In the genomic region with DNA sequence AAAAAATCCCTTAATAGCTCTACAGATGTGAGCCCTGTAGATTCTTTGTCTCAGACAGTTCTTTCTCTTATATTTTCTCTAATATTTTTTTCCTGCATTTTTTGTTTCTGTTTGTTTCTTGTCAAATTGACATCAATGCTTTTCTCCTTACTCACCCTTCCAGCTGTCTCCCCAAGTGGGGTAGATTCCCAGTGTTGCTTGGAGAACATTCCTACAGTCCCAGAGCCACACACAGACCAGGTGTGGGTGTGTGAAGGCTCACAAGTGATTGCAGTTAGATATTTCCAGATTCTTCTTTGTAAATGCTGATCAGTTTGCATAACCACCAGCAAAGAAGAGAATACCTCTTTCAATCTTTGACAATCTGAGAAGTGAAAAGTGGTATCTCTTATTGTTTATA, we compare ENCODE assay signal across 17 cellular contexts. TPM values are rescaled to one million over a fixed set of nuclear protein-coding genes. Genes with fewer than 3 reads are reported as not detected.
DNase-seq lines count a peak whose midpoint lies in the region; ATAC-seq and TF ChIP-seq lines count a peak whose summit lies in the region.
"Had no signal": no experiment of that assay in that cellular context is flagged by ENCODE, and none has a peak within 500 bp of the region (broad histone marks: within the 10 kb centered on the region; RNA-seq: fewer than 3 reads in every experiment).

No MANE protein-coding gene starts in this region.

- TF ChIP-seq CTCF in 22Rv1 (IDR thresholded peaks at IDR 0.05) (no peak), HEK293 (tag by site-specific recombination; IDR thresholded peaks at IDR 0.05) (no peak), brain (conservative IDR thresholded peaks at IDR 0.05) (no peak), prostate gland (IDR thresholded peaks at IDR 0.05) (no peak), GM23338 (conservative IDR thresholded peaks at IDR 0.05; ENCODE audit: low read depth in 2 of 2) (no peak)

- no peak for ATAC-seq in GM23338
- ATAC-seq: activated CD8-positive, alpha-beta memory T cell treated with anti-CD3 and anti-CD28 coated beads, Interleukin-2, amount 10 ng/mL, durations not matched to agents 7 days and 5 days had no signal

- CTCF ChIA-PET in HEK293 (lab: Yijun Ruan, JAX) = interaction anchor here (0.6 to 8.8 kb wide), 5 partner anchors 9 to 244 kb away, joined by 3 to 110 read pairs (median 3); a partner anchor contains a TSS

- no peaks in the 10 kb centered on the region for H3K9me2 ChIP-seq in GM23338 (ENCODE audit: insufficient read depth)

- no peak overlapping the region for H3K4me2 ChIP-seq in GM23338

- H3K27ac ChIP-seq in 22Rv1 (peak overlapping the region; percentile 92), HEK293 (ENCODE audit: extremely low read depth, low read depth, low read length) (no peak overlapping the region), prostate gland (peak overlapping the region; percentile 71 to 74), GM23338 (ENCODE audit: low read depth) (no peak overlapping the region)

- H3K36me3 Mint-ChIP-seq in brain (peaks cover 4% of the 10 kb centered on the region), GM23338 (ENCODE audit: low read depth) (peaks cover 11% of the 10 kb centered on the region)

- H3K4me3 Mint-ChIP-seq in brain (peak overlapping the region in 2 of 5 experiments; percentile 14 to 43), GM23338 (no peak overlapping the region)
- H3K4me3 Mint-ChIP-seq: activated CD8-positive, alpha-beta memory T cell treated with anti-CD3 and anti-CD28 coated beads, Interleukin-2, amount 10 ng/mL, durations not matched to agents 7 days and 5 days; central memory CD8-positive, alpha-beta T cell had no signal

- no peak for TF ChIP-seq POLR2A in prostate gland (IDR thresholded peaks at IDR 0.05)

- no peaks in the 10 kb centered on the region for H3F3A ChIP-seq in GM23338 (replicated peaks; ENCODE audit: low read depth)

- H3K4me1 ChIP-seq in HEK293 (ENCODE audit: control insufficient read depth, insufficient read depth, low read length) (peaks cover 23% of the 10 kb centered on the region), prostate gland (replicated peaks) (peaks cover 21% of the 10 kb centered on the region), GM23338 (ENCODE audit: insufficient read depth) (no peaks in the 10 kb centered on the region; the same call in 1 of the 2 replicates)
- H3K4me1 ChIP-seq: HAP-1 had no signal

- POLR2A ChIA-PET in HEK293 (lab: Yijun Ruan, JAX) = interaction anchor here (0.7 to 4.1 kb wide), 3 partner anchors 8 to 14 kb away, joined by 4 to 12 read pairs (median 4); a partner anchor contains a TSS

- H3K4me1 Mint-ChIP-seq in brain (peaks cover 4% of the 10 kb centered on the region), GM23338 (no peaks in the 10 kb centered on the region; the same call in 2 of the 3 replicates)

- H3K79me2 ChIP-seq in GM23338 (replicated peaks; ENCODE audit: insufficient read depth) = peaks cover 29% of the 10 kb centered on the region

- H3K36me3 ChIP-seq in HEK293 (ENCODE audit: control insufficient read depth in 2 of 2, insufficient read depth in 1 of 2, low read length in 2 of 2) (peaks cover 0 to 21% of the 10 kb centered on the region in 2 experiments; a peak in 2 of 3 replicates), prostate gland (no peaks in the 10 kb centered on the region), GM23338 (ENCODE audit: insufficient read depth) (0 out of 2 replicates have a peak, but pooled peaks cover 7% of the 10 kb centered on the region)
- H3K36me3 ChIP-seq: HAP-1 had no signal

- H3K4me3 ChIP-seq in HEK293 (ENCODE audit: low read depth, low read length) (no peak overlapping the region), prostate gland (no peak overlapping the region), GM23338 (no peak overlapping the region)
- H3K4me3 ChIP-seq: HAP-1 had no signal

- intact Hi-C loops in prostate gland (cut with DNase I) = no loop called here

- no peaks in the 10 kb centered on the region for H3K9me3 Mint-ChIP-seq in brain
- no peaks in the 10 kb centered on the region; the same call in 1 of the 3 replicates for H3K9me3 Mint-ChIP-seq in GM23338
- H3K9me3 Mint-ChIP-seq: central memory CD8-positive, alpha-beta T cell had no signal

- DNase-seq in prostate gland (ENCODE audit: low spot score) (no peak), OCI-M2 (lab: John Stamatoyannopoulos, UW; ENCODE audit: unreplicated experiment) (no peak), GM23338 (ENCODE audit: low spot score) (no peak), GM03348 (ENCODE audit: low spot score) (no peak)
- DNase-seq in stimulated activated CD4-positive, alpha-beta T cell treated with anti-CD3 and anti-CD28 coated beads, Interleukin-15, amount 100 ng/mL, for 24 hours = no peak
- DNase-seq: activated CD4-positive, alpha-beta T cell treated with anti-CD3 and anti-CD28 coated beads for 4 hours; activated CD8-positive, alpha-beta memory T cell treated with anti-CD3 and anti-CD28 coated beads, Interleukin-2, amount 10 ng/mL, durations not matched to agents 7 days and 5 days; hippocampal formation; IMR-90; NCI-H1105; NCI-H510A; NK-92 treated with Interleukin-12 subunit alpha and Interleukin-12 subunit beta, amount 100 ng/mL, for 24 hours had no signal

- no peaks in the 10 kb centered on the region for H3K27me3 Mint-ChIP-seq in brain
- peaks cover 2% of the 10 kb centered on the region for H3K27me3 Mint-ChIP-seq in GM23338 (ENCODE audit: insufficient read depth, low read depth, poor library complexity)
- H3K27me3 Mint-ChIP-seq: activated CD8-positive, alpha-beta memory T cell treated with anti-CD3 and anti-CD28 coated beads, Interleukin-2, amount 10 ng/mL, durations not matched to agents 7 days and 5 days; central memory CD8-positive, alpha-beta T cell had no signal

- H4K20me1 ChIP-seq in GM23338 (replicated peaks; ENCODE audit: insufficient read depth) = peaks cover 2% of the 10 kb centered on the region; the same call in 1 of the 2 replicates

- H3K9me3 ChIP-seq in HEK293 (ENCODE audit: control insufficient read depth, insufficient read depth, low read depth, low read length) (no peaks in the 10 kb centered on the region), prostate gland (no peaks in the 10 kb centered on the region)
- H3K9me3 ChIP-seq: HAP-1 had no signal

- peak overlapping the region in 4 of 5 experiments; percentile 71 to 88 (median 76) for H3K27ac Mint-ChIP-seq in brain
- no peak overlapping the region for H3K27ac Mint-ChIP-seq in GM23338
- H3K27ac Mint-ChIP-seq: activated CD8-positive, alpha-beta memory T cell treated with anti-CD3 and anti-CD28 coated beads, Interleukin-2, amount 10 ng/mL, durations not matched to agents 7 days and 5 days had no signal

- H3K27me3 ChIP-seq in prostate gland (replicated peaks; ENCODE audit: insufficient read depth) = no peaks in the 10 kb centered on the region
- H3K27me3 ChIP-seq in GM23338 (ENCODE audit: insufficient read depth) = no peaks in the 10 kb centered on the region

- no peak overlapping the region for H2AFZ ChIP-seq in GM23338

TF ChIP-seq in HEK293, 187 proteins besides CTCF, POLR2A, EP300 and RAD21 (continues in another document):
- TF ChIP-seq SCRT1 (tag by site-specific recombination; IDR thresholded peaks at IDR 0.05; ENCODE audit: borderline replicate concordance) (no peak), ZSCAN30 (tag by site-specific recombination; IDR thresholded peaks at IDR 0.05) (no peak), ZNF701 (tag by site-specific recombination; IDR thresholded peaks at IDR 0.05) (no peak), GLIS1 (tag by site-specific recombination; IDR thresholded peaks at IDR 0.05) (peak; percentile 14; the same call in 1 of the 2 replicates), SALL2 (tag by site-specific recombination; IDR thresholded peaks at IDR 0.05; ENCODE audit: borderline replicate concordance) (no peak), HOXC10 (CRISPR knock-in tag; IDR thresholded peaks at IDR 0.05) (no peak), GFI1B (tag by site-specific recombination; IDR thresholded peaks at IDR 0.05) (no peak), ZNF510 (tag by site-specific recombination; IDR thresholded peaks at IDR 0.05; ENCODE audit: insufficient replicate concordance) (no peak)

TF ChIP-seq in GM23338, 12 proteins besides CTCF, POLR2A, EP300 and RAD21 (continues in another document):
- TF ChIP-seq ZNF114 (CRISPR knock-in tag; IDR thresholded peaks at IDR 0.05) (no peak), POLR2AphosphoS5 (IDR thresholded peaks at IDR 0.05; ENCODE audit: low read depth) (no peak), JUNB (IDR thresholded peaks at IDR 0.05; ENCODE audit: unreplicated experiment) (no peak)

RNA-seq across cellular contexts. Expression of a gene that starts 7.5 kb away (rescaled TPM):
- polyA plus RNA-seq in brain (ENCODE audit: insufficient read depth, low read depth, low replicate concordance) (211 TPM), GM23338 (2016; fragmentation: Nextera tagmentation; extraction: Ambion mirVana) (42.2 and 45.3 TPM in 2 replicates)
- total RNA-seq in prostate gland = 100 to 1,000 TPM; 323 to 542 TPM
- 435 and 450 TPM in 2 replicates for total RNA-seq in GM23338 (2014; rRNA removed; shearing (Covaris generic))

RNA-seq across cellular contexts. Expression of a gene that starts 8.2 kb away (rescaled TPM):
- polyA plus RNA-seq in brain (ENCODE audit: insufficient read depth, low read depth, low replicate concordance) = 143 TPM
- 100 to 1,000 TPM in 1 of 2 donors, 10 to 100 TPM in 1; 73.9 to 185 TPM for total RNA-seq in prostate gland
- 70.2 and 82.3 TPM in 2 replicates for total RNA-seq in GM23338 (2014; rRNA removed; shearing (Covaris generic))
- 43.5 and 48.7 TPM in 2 replicates for polyA plus RNA-seq in GM23338 (2016; fragmentation: Nextera tagmentation; extraction: Ambion mirVana)

RNA-seq across cellular contexts. Expression of a gene that starts 14.0 kb away (rescaled TPM):
- polyA plus RNA-seq in brain (ENCODE audit: insufficient read depth, low read depth, low replicate concordance) (14.0 TPM), GM23338 (2016; fragmentation: Nextera tagmentation; extraction: Ambion mirVana) (17.7 and 18.3 TPM in 2 replicates)
- total RNA-seq in prostate gland = 10 to 100 TPM; 32.7 to 37.8 TPM
- total RNA-seq in GM23338 (2014; rRNA removed; shearing (Covaris generic)) = 17.4 and 18.1 TPM in 2 replicates

RNA-seq across cellular contexts. Expression of a gene that starts 18.5 kb away (rescaled TPM):
- polyA plus RNA-seq in brain (ENCODE audit: insufficient read depth, low read depth, low replicate concordance) = 1,714 TPM
- total RNA-seq in prostate gland = 100 to 1,000 TPM; 654 to 691 TPM
- total RNA-seq in GM23338 (2014; rRNA removed; shearing (Covaris generic)) = 262 and 329 TPM in 2 replicates
- polyA plus RNA-seq in GM23338 (2016; fragmentation: Nextera tagmentation; extraction: Ambion mirVana) = 1,177 and 1,316 TPM in 2 replicates

RNA-seq across cellular contexts. Expression of a gene that starts 18.6 kb away (rescaled TPM):
- polyA plus RNA-seq in brain (ENCODE audit: insufficient read depth, low read depth, low replicate concordance) = 101 TPM
- total RNA-seq in prostate gland = 100 to 1,000 TPM in 1 of 2 donors, 10 to 100 TPM in 1; 99.9 to 113 TPM
- total RNA-seq in GM23338 (2014; rRNA removed; shearing (Covaris generic)) = 61.9 and 64.9 TPM in 2 replicates
- polyA plus RNA-seq in GM23338 (2016; fragmentation: Nextera tagmentation; extraction: Ambion mirVana) = 27.7 and 28.4 TPM in 2 replicates

Comparison
In these comparisons a context has a peak if more than half of its experiments do, and no peak if none do; other contexts are left out.
1. H3K27ac ChIP-seq: peak in 22Rv1 (single experiment) and prostate gland (2 of 2); none in HEK293 (single experiment) and GM23338 (single experiment).